ENCODE assay signal across 8 cellular contexts in genomic region chr2:175414872-175415487, GRCh38.
A peak's percentile ranks its signal among the peaks of the same experiment; 100 is the strongest.
DNase-seq lines count a peak whose midpoint lies in the region; ATAC-seq and TF ChIP-seq lines count a peak whose summit lies in the region.

No MANE protein-coding gene starts in this region.

- H3F3A ChIP-seq in MM.1S (ENCODE audit: insufficient read depth, low read length) = no peaks in the 10 kb centered on the region

- H3K4me2 ChIP-seq in MM.1S (ENCODE audit: low read depth, low read length) = no peak overlapping the region
- H3K4me2 ChIP-seq in trophoblast cell (ENCODE audit: low read length) = no peak overlapping the region

- TF ChIP-seq CTCF in AG04449 (IDR thresholded peaks at IDR 0.05; ENCODE audit: insufficient read depth, low read length, missing control alignments) = peak; percentile 65
- peak; percentile 58 for TF ChIP-seq CTCF in GM12874 (IDR thresholded peaks at IDR 0.05; ENCODE audit: insufficient read depth, low read depth, low read length)
- TF ChIP-seq CTCF in MM.1S (IDR thresholded peaks at IDR 0.05; ENCODE audit: low read length) = peak; percentile 81
- peak; percentile 57 for TF ChIP-seq CTCF in foreskin keratinocyte (conservative IDR thresholded peaks at IDR 0.05)

- CTCF ChIA-PET in AG04449 (lab: Yijun Ruan, JAX) = interaction anchor here (0.7 to 3.5 kb wide), 11 partner anchors 12 to 682 kb away, joined by 3 to 18 read pairs (median 3); no protein-coding TSS in a partner anchor

- no peak overlapping the region for H3K14ac ChIP-seq in trophoblast cell (ENCODE audit: low read length)

- H2AK5ac ChIP-seq in trophoblast cell (ENCODE audit: low read length) = no peak overlapping the region

- whole genome bisulfite sequencing in trophoblast cell (ENCODE audit: extremely low coverage, insufficient coverage, insufficient read length) = no CpG with 5 or more reads among the region's 3 CpGs

- no peak overlapping the region for H4K8ac ChIP-seq in trophoblast cell (ENCODE audit: low read depth, low read length)

- H4K12ac ChIP-seq in trophoblast cell (ENCODE audit: low read depth, low read length) = no peak overlapping the region

- no peak overlapping the region for H2BK12ac ChIP-seq in trophoblast cell (ENCODE audit: low read length)

- H3K27me3 ChIP-seq in MM.1S (replicated peaks; ENCODE audit: insufficient read depth, low read length) (no peaks in the 10 kb centered on the region), foreskin keratinocyte (no peaks in the 10 kb centered on the region), trophoblast cell (ENCODE audit: insufficient read depth, low read length) (no peaks in the 10 kb centered on the region)

- H3K23ac ChIP-seq in trophoblast cell (ENCODE audit: low read length) = no peak overlapping the region

- no peak overlapping the region for H4K91ac ChIP-seq in trophoblast cell (ENCODE audit: low read depth, low read length)

- H3K18ac ChIP-seq in trophoblast cell (ENCODE audit: low read length) = no peak overlapping the region

- POLR2A ChIA-PET in AG04449 (lab: Yijun Ruan, JAX) = no interaction called here

- H4K20me1 ChIP-seq in MM.1S (ENCODE audit: insufficient read depth, low read length) = no peaks in the 10 kb centered on the region

- H3K9me3 ChIP-seq in MM.1S (replicated peaks; ENCODE audit: insufficient read depth, low read length) = no peaks in the 10 kb centered on the region
- H3K9me3 ChIP-seq in trophoblast cell (ENCODE audit: insufficient read depth, low read depth, low read length) = no peaks in the 10 kb centered on the region

- H3K27ac ChIP-seq in MM.1S (ENCODE audit: low read length) = no peak overlapping the region
- no peak overlapping the region for H3K27ac ChIP-seq in foreskin keratinocyte
- H3K27ac ChIP-seq in trophoblast cell (ENCODE audit: low read depth, low read length) = no peak overlapping the region

- no peaks in the 10 kb centered on the region for H3K79me1 ChIP-seq in trophoblast cell (ENCODE audit: low read length)

- no peak overlapping the region for H3K9ac ChIP-seq in MM.1S (ENCODE audit: low read length)
- no peak overlapping the region for H3K9ac ChIP-seq in trophoblast cell (ENCODE audit: low read length)

- no peak overlapping the region for H2BK120ac ChIP-seq in trophoblast cell (ENCODE audit: insufficient read depth, low read length, poor library complexity)

- ATAC-seq in foreskin keratinocyte (peak; percentile 83), GM19328 (IDR thresholded peaks at IDR 0.05; ENCODE audit: unreplicated experiment) (no peak), HG03139 (IDR thresholded peaks at IDR 0.05; ENCODE audit: unreplicated experiment) (no peak)

- H2AFZ ChIP-seq in MM.1S (ENCODE audit: low read length) = no peak overlapping the region; the same call in 1 of the 2 replicates
- no peak overlapping the region for H2AFZ ChIP-seq in trophoblast cell (ENCODE audit: insufficient read depth, low read length, poor library complexity)

- no peak overlapping the region for H3K4ac ChIP-seq in trophoblast cell (ENCODE audit: low read depth, low read length)

- H2BK5ac ChIP-seq in trophoblast cell (ENCODE audit: low read depth, low read length, poor library complexity) = no peak overlapping the region

- H3K36me3 ChIP-seq in MM.1S (replicated peaks; ENCODE audit: insufficient read depth, low read length) (no peaks in the 10 kb centered on the region), trophoblast cell (ENCODE audit: control insufficient read depth in 1 of 2, insufficient read depth in 2 of 2, low read length in 2 of 2) (no peaks in the 10 kb centered on the region)

- H3K4me1 ChIP-seq in MM.1S (ENCODE audit: low read length) = no peaks in the 10 kb centered on the region
- no peaks in the 10 kb centered on the region for H3K4me1 ChIP-seq in foreskin keratinocyte
- H3K4me1 ChIP-seq in trophoblast cell (ENCODE audit: control insufficient read depth in 1 of 2, insufficient read depth in 2 of 2, low read length in 2 of 2) = no peaks in the 10 kb centered on the region

- no peaks in the 10 kb centered on the region for H3K79me2 ChIP-seq in MM.1S (ENCODE audit: low read length)
- no peaks in the 10 kb centered on the region for H3K79me2 ChIP-seq in trophoblast cell (ENCODE audit: control insufficient read depth, insufficient read depth, low read length, poor library complexity)

- H3K4me3 ChIP-seq in AG04449 (ENCODE audit: low read depth, low read length) (no peak overlapping the region), MM.1S (ENCODE audit: low read length) (no peak overlapping the region), trophoblast cell (ENCODE audit: low read depth, low read length) (no peak overlapping the region)

- peak; percentile 16 for DNase-seq in AG04449 (ENCODE audit: low read depth, low spot score)
- DNase-seq in MM.1S = peak; percentile 55
- DNase-seq in SW480 (ENCODE audit: low spot score) = peak; percentile 56
- DNase-seq in foreskin keratinocyte = peak in 1 of 2 donors; percentile 25
- peak; percentile 17 to 58 for DNase-seq in trophoblast cell

- H3K9me2 ChIP-seq in MM.1S (replicated peaks; ENCODE audit: insufficient read depth, low read length) = no peaks in the 10 kb centered on the region
